Comparison of ENCODE assay signal across 8 cellular contexts in the genomic region with DNA sequence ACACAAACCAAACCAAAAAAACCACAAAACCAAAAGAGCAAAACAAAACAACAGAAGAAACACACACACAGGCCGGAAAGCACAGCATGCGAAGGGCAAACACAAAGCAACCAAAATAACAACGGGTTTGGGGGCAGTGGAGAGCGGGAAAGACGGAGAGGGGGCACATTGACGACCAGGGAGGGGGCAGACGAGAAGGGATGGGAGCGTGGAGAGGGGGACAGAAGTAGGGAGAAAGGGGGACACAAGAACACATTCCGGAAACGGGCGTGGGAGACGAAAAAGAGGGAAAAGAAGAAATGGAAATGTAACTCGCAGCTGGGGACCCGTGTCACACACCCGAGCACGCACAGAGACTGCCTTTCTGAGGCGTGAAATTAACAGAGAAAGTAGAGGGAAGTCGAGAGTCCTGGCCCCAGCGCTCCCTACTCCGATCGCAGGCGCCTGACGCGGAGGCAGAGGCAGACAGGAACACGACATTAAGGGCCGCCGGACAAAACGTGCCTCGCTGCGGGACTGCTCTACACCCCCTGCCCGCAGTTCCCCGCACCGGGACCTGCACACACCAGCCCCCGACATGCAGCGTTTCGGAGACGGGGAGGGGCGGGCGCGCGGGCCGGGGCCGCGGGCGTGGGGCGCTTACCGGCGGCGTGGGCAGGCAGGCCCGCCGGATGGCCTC. TPM values are rescaled to one million over a fixed set of nuclear protein-coding genes. Genes with fewer than 3 reads are reported as not detected.
DNase-seq lines count a peak whose midpoint lies in the region; ATAC-seq lines count a peak whose summit lies in the region.

No MANE protein-coding gene starts in this region.

- H3K4me1 ChIP-seq in thymus (ENCODE audit: control insufficient read depth, insufficient read depth, low read length), result peaks cover 15% of the 10 kb centered on the region

- H3K4me3 Mint-ChIP-seq in T-helper 1 cell treated with Interleukin-12 subunit alpha and Interleukin-12 subunit beta and Interleukin-4 antibody, amounts not matched to agents 30 μg/mL and 1 μg/mL, for 36 hours, result peak overlapping the region; percentile 80

- peaks cover 79% of the 10 kb centered on the region for H3K27me3 ChIP-seq in thymus (ENCODE audit: control insufficient read depth, insufficient read depth)

- H3K36me3 ChIP-seq in thymus (ENCODE audit: control insufficient read depth, insufficient read depth), result no peaks in the 10 kb centered on the region

- peaks cover 5% of the 10 kb centered on the region for H3K9me3 Mint-ChIP-seq in T-helper 1 cell treated with Interleukin-12 subunit alpha and Interleukin-12 subunit beta and Interleukin-4 antibody, amounts not matched to agents 30 μg/mL and 1 μg/mL, for 36 hours

- peaks cover 90% of the 10 kb centered on the region for H3K27me3 Mint-ChIP-seq in T-helper 1 cell treated with Interleukin-12 subunit alpha and Interleukin-12 subunit beta and Interleukin-4 antibody, amounts not matched to agents 30 μg/mL and 1 μg/mL, for 36 hours (ENCODE audit: low read depth)

- H3K4me3 ChIP-seq in iPS-18c (ENCODE audit: insufficient read depth, low read depth, low read length) (peak overlapping the region; percentile 48), thymus (ENCODE audit: low read length) (peak overlapping the region; percentile 61)

- under 1% methylated on average over 51 of the region's 51 CpGs for WGBS in thymus

- peak; percentile 22 for DNase-seq in AG08396 (ENCODE audit: low spot score)
- DNase-seq in NCI-H524 treated with DMSO at 0.1 percent for 48 hours (lab: John Stamatoyannopoulos, UW), result no peak
- no peak for DNase-seq in COR-L47 (lab: John Stamatoyannopoulos, UW)

- H3K9me3 ChIP-seq in iPS-18c (ENCODE audit: control insufficient read depth, insufficient read depth, low read length) (no peaks in the 10 kb centered on the region), thymus (ENCODE audit: control insufficient read depth) (peaks cover 3% of the 10 kb centered on the region)

- peak overlapping the region; percentile 76 for H3K27ac Mint-ChIP-seq in T-helper 1 cell treated with Interleukin-12 subunit alpha and Interleukin-12 subunit beta and Interleukin-4 antibody, amounts not matched to agents 30 μg/mL and 1 μg/mL, for 36 hours

- H3K4me1 Mint-ChIP-seq in T-helper 1 cell treated with Interleukin-12 subunit alpha and Interleukin-12 subunit beta and Interleukin-4 antibody, amounts not matched to agents 30 μg/mL and 1 μg/mL, for 36 hours (ENCODE audit: low read depth), result peaks cover 33% of the 10 kb centered on the region

- ATAC-seq in GM18519 (IDR thresholded peaks at IDR 0.05; ENCODE audit: low FRiP score, unreplicated experiment), result peak; percentile 5
- peak; percentile 9 for ATAC-seq in HG03097 (IDR thresholded peaks at IDR 0.05; ENCODE audit: low FRiP score, unreplicated experiment)

- H3K36me3 Mint-ChIP-seq in T-helper 1 cell treated with Interleukin-12 subunit alpha and Interleukin-12 subunit beta and Interleukin-4 antibody, amounts not matched to agents 30 μg/mL and 1 μg/mL, for 36 hours (ENCODE audit: low read depth), result peaks cover 8% of the 10 kb centered on the region

- no peak overlapping the region for H3K27ac ChIP-seq in thymus (ENCODE audit: low read depth)

RNA-seq across cellular contexts. Expression of a gene that starts 0.7 kb away (rescaled TPM):
- polyA plus RNA-seq in thymus, result 2.0 TPM

RNA-seq across cellular contexts. Expression of a gene that starts 56.3 kb away (rescaled TPM):
- polyA plus RNA-seq in thymus, result 7.7 TPM
